33 cellular contexts compared by ENCODE assay signal in genomic region chr18:44156816-44157215, GRCh38.
"Had no signal": no experiment of that assay in that cellular context is flagged by ENCODE, and none has a peak within 500 bp of the region (broad histone marks: within the 10 kb centered on the region; RNA-seq: fewer than 3 reads in every experiment).

No MANE protein-coding gene starts in this region.

- ATAC-seq: activated CD8-positive, alpha-beta T cell treated with anti-CD3 and anti-CD28 coated beads for 36 hours; activated naive CD8-positive, alpha-beta T cell treated with anti-CD3 and anti-CD28 coated beads, Interleukin-2, amount 50 U/mL, for 24 hours; activated T-cell treated with anti-CD3 and anti-CD28 coated beads, Interleukin-2, amount 50 U/mL, for 4 hours; activated T-cell treated with anti-CD3 and anti-CD28 coated beads, Interleukin-2, amount 50 U/mL, for 72 hours; activated T-helper 17 cell treated with anti-CD3 and anti-CD28 coated beads, Interleukin-2, amount 50 U/mL, for 72 hours had no signal

- H3K36me3 Mint-ChIP-seq: activated CD4-positive, alpha-beta memory T cell treated with anti-CD3 and anti-CD28 coated beads for 36 hours; activated naive CD8-positive, alpha-beta T cell; activated naive CD8-positive, alpha-beta T cell treated with anti-CD3 and anti-CD28 coated beads, Interleukin-2, amount 10 ng/mL, durations not matched to agents 7 days and 5 days had no signal

- H3K27ac Mint-ChIP-seq: activated B cell treated with CpG ODN at 0.5 μM for 24 hours; activated CD4-positive, alpha-beta memory T cell treated with anti-CD3 and anti-CD28 coated beads for 36 hours; activated CD4-positive, alpha-beta T cell treated with anti-CD3 and anti-CD28 coated beads, Interleukin-2, amount 10 ng/mL, durations not matched to agents 24 days and 14 days; activated CD8-positive, alpha-beta T cell treated with anti-CD3 and anti-CD28 coated beads for 36 hours; activated naive CD4-positive, alpha-beta T cell treated with anti-CD3 and anti-CD28 coated beads for 36 hours; activated naive CD8-positive, alpha-beta T cell; activated naive CD8-positive, alpha-beta T cell treated with anti-CD3 and anti-CD28 coated beads, Interleukin-2, amount 10 ng/mL, durations not matched to agents 7 days and 5 days; activated naive CD8-positive, alpha-beta T cell treated with anti-CD3 and anti-CD28 coated beads, Interleukin-2, amount 50 U/mL, for 24 hours; activated T-cell treated with anti-CD3 and anti-CD28 coated beads, Interleukin-2, amount 50 U/mL, for 72 hours; activated T-helper 1 cell treated with anti-CD3 and anti-CD28 coated beads, Interleukin-12 subunit alpha, Interleukin-12 subunit beta, Interleukin-2, Interleukin-4 antibody, amounts not matched to agents 30 ng/mL and 10 ng/mL and 1 ng/mL, durations not matched to agents 14 hours and 24 hours and 36 hours; activated T-helper 17 cell treated with anti-CD3 and anti-CD28 coated beads, Interleukin-2, amount 50 U/mL, for 72 hours; T-helper 1 cell treated with Interleukin-12 subunit alpha and Interleukin-12 subunit beta and Interleukin-4 antibody, amounts not matched to agents 30 μg/mL and 1 μg/mL, for 36 hours; T-helper 2 cell treated with Interferon-gamma antibody and Interleukin-4, amounts not matched to agents 5 μg/mL and 100 μg/mL, for 36 hours had no signal

- H3K4me1 Mint-ChIP-seq: activated B cell treated with CpG ODN at 0.5 μM for 24 hours; activated CD4-positive, alpha-beta T cell treated with anti-CD3 and anti-CD28 coated beads, Interleukin-2, amount 10 ng/mL, durations not matched to agents 24 days and 14 days; activated naive CD8-positive, alpha-beta T cell treated with anti-CD3 and anti-CD28 coated beads, Interleukin-2, amount 10 ng/mL, durations not matched to agents 7 days and 5 days; activated naive CD8-positive, alpha-beta T cell treated with anti-CD3 and anti-CD28 coated beads, Interleukin-2, amount 50 U/mL, for 24 hours; activated T-helper 17 cell treated with anti-CD3 and anti-CD28 coated beads, Interleukin-2, amount 50 U/mL, for 72 hours; central memory CD8-positive, alpha-beta T cell had no signal

- H3K9me3 Mint-ChIP-seq: activated CD4-positive, alpha-beta T cell treated with anti-CD3 and anti-CD28 coated beads, Interleukin-2, amount 10 ng/mL, durations not matched to agents 24 days and 14 days; activated CD8-positive, alpha-beta T cell treated with anti-CD3 and anti-CD28 coated beads for 36 hours; activated naive CD8-positive, alpha-beta T cell treated with anti-CD3 and anti-CD28 coated beads, Interleukin-2, amount 50 U/mL, for 24 hours; activated T-cell treated with anti-CD3 and anti-CD28 coated beads, Interleukin-2, amount 50 U/mL, for 4 hours; central memory CD8-positive, alpha-beta T cell; T-helper 1 cell treated with Interleukin-12 subunit alpha and Interleukin-12 subunit beta and Interleukin-4 antibody, amounts not matched to agents 30 μg/mL and 1 μg/mL, for 36 hours had no signal

- DNase-seq: activated B cell treated with CpG ODN at 0.5 μM for 24 hours; activated CD4-positive, alpha-beta memory T cell treated with anti-CD3 and anti-CD28 coated beads for 36 hours; activated CD4-positive, alpha-beta T cell treated with anti-CD3 and anti-CD28 coated beads for 4 hours; activated CD4-positive, alpha-beta T cell treated with anti-CD3 and anti-CD28 coated beads, Interleukin-2, amount 10 ng/mL, durations not matched to agents 24 days and 14 days; activated CD4-positive, alpha-beta T cell treated with anti-CD3 and anti-CD28 coated beads, Interleukin-2, amount 50 U/mL, for 1 hour; activated CD4-positive, alpha-beta T cell treated with anti-CD3 and anti-CD28 coated beads, Interleukin-2, amount 50 U/mL, for 4 hours; activated CD4-positive, CD25-positive, alpha-beta regulatory T cell treated with anti-CD3 and anti-CD28 coated beads, Interleukin-2, amount 50 U/mL, for 72 hours; activated CD8-positive, alpha-beta memory T cell treated with anti-CD3 and anti-CD28 coated beads, Interleukin-2, amount 50 U/mL, for 4 hours; activated CD8-positive, alpha-beta T cell treated with anti-CD3 and anti-CD28 coated beads for 36 hours; activated effector memory CD4-positive, alpha-beta T cell treated with anti-CD3 and anti-CD28 coated beads, Interleukin-2, amount 50 U/mL, for 16 hours; activated gamma-delta T cell treated with Interleukin-2 at 50 U/mL for 16 hours; activated naive CD4-positive, alpha-beta T cell; activated naive CD4-positive, alpha-beta T cell treated with anti-CD3 and anti-CD28 coated beads for 36 hours; activated naive CD4-positive, alpha-beta T cell treated with anti-CD3 and anti-CD28 coated beads, Interleukin-2, amount 50 U/mL, for 16 hours; activated naive CD8-positive, alpha-beta T cell treated with anti-CD3 and anti-CD28 coated beads, Interleukin-2, amount 10 ng/mL, durations not matched to agents 7 days and 5 days; activated naive CD8-positive, alpha-beta T cell treated with anti-CD3 and anti-CD28 coated beads, Interleukin-2, amount 50 U/mL, for 24 hours; activated T-cell treated with anti-CD3 and anti-CD28 coated beads for 4 hours; activated T-cell treated with anti-CD3 and anti-CD28 coated beads, Interleukin-2, amount 50 U/mL, for 1 hour; activated T-cell treated with anti-CD3 and anti-CD28 coated beads, Interleukin-2, amount 50 U/mL, for 4 hours; activated T-cell treated with anti-CD3 and anti-CD28 coated beads, Interleukin-2, amount 50 U/mL, for 72 hours; amygdala; anterior cingulate cortex; cerebellar nuclear complex; T-helper 1 cell; T-helper 2 cell; T-helper 9 cell had no signal

- H3K4me3 Mint-ChIP-seq: activated B cell treated with CpG ODN at 0.5 μM for 24 hours; activated CD4-positive, alpha-beta memory T cell treated with anti-CD3 and anti-CD28 coated beads for 36 hours; activated CD4-positive, alpha-beta T cell treated with anti-CD3 and anti-CD28 coated beads, Interleukin-2, amount 10 ng/mL, durations not matched to agents 24 days and 14 days; activated CD8-positive, alpha-beta T cell treated with anti-CD3 and anti-CD28 coated beads for 36 hours; activated naive CD4-positive, alpha-beta T cell treated with anti-CD3 and anti-CD28 coated beads for 36 hours; activated naive CD8-positive, alpha-beta T cell; activated naive CD8-positive, alpha-beta T cell treated with anti-CD3 and anti-CD28 coated beads, Interleukin-2, amount 10 ng/mL, durations not matched to agents 7 days and 5 days; activated naive CD8-positive, alpha-beta T cell treated with anti-CD3 and anti-CD28 coated beads, Interleukin-2, amount 50 U/mL, for 24 hours; activated T-cell treated with anti-CD3 and anti-CD28 coated beads, Interleukin-2, amount 50 U/mL, for 4 hours; activated T-cell treated with anti-CD3 and anti-CD28 coated beads, Interleukin-2, amount 50 U/mL, for 72 hours; activated T-helper 1 cell treated with anti-CD3 and anti-CD28 coated beads, Interleukin-12 subunit alpha, Interleukin-12 subunit beta, Interleukin-2, Interleukin-4 antibody, amounts not matched to agents 30 ng/mL and 10 ng/mL and 1 ng/mL, durations not matched to agents 14 hours and 24 hours and 36 hours; activated T-helper 17 cell treated with anti-CD3 and anti-CD28 coated beads, Interleukin-2, amount 50 U/mL, for 72 hours; brain; central memory CD8-positive, alpha-beta T cell; T-helper 1 cell treated with Interleukin-12 subunit alpha and Interleukin-12 subunit beta and Interleukin-4 antibody, amounts not matched to agents 30 μg/mL and 1 μg/mL, for 36 hours; T-helper 2 cell treated with Interferon-gamma antibody and Interleukin-4, amounts not matched to agents 5 μg/mL and 100 μg/mL, for 36 hours had no signal

- H3K27me3 Mint-ChIP-seq: activated CD4-positive, alpha-beta memory T cell treated with anti-CD3 and anti-CD28 coated beads for 36 hours; activated CD4-positive, alpha-beta T cell treated with anti-CD3 and anti-CD28 coated beads, Interleukin-2, amount 10 ng/mL, durations not matched to agents 24 days and 14 days; activated CD8-positive, alpha-beta T cell treated with anti-CD3 and anti-CD28 coated beads for 36 hours; activated naive CD8-positive, alpha-beta T cell; activated naive CD8-positive, alpha-beta T cell treated with anti-CD3 and anti-CD28 coated beads, Interleukin-2, amount 10 ng/mL, durations not matched to agents 7 days and 5 days; activated naive CD8-positive, alpha-beta T cell treated with anti-CD3 and anti-CD28 coated beads, Interleukin-2, amount 50 U/mL, for 24 hours; activated T-helper 17 cell treated with anti-CD3 and anti-CD28 coated beads, Interleukin-2, amount 50 U/mL, for 72 hours; brain; central memory CD8-positive, alpha-beta T cell had no signal
